ENCODE assay signal across 9 cellular contexts in genomic region chr17:30236297-30236624, GRCh38. TPM values are rescaled to one million over a fixed set of nuclear protein-coding genes. Genes with fewer than 3 reads are reported as not detected.
A peak's percentile ranks its signal among the peaks of the same experiment; 100 is the strongest.
DNase-seq lines count a peak whose midpoint lies in the region; ATAC-seq and TF ChIP-seq lines count a peak whose summit lies in the region.
"Had no signal": no experiment of that assay in that cellular context is flagged by ENCODE, and none has a peak within 500 bp of the region (broad histone marks: within the 10 kb centered on the region; RNA-seq: fewer than 3 reads in every experiment).

No MANE protein-coding gene starts in this region.

- H3K27me3 ChIP-seq in SK-N-SH (ENCODE audit: insufficient read depth) (peaks cover 24% of the 10 kb centered on the region), skeletal muscle tissue (ENCODE audit: control insufficient read depth in 3 of 3, insufficient read depth in 3 of 3, low read length in 3 of 3) (peaks cover 48 to 81% (median 60%) of the 10 kb centered on the region in 3 donors)

- peak overlapping the region; percentile 54 for H3K4me3 Mint-ChIP-seq in activated CD8-positive, alpha-beta T cell treated with anti-CD3 and anti-CD28 coated beads for 36 hours

- no peak overlapping the region for H3K27ac ChIP-seq in SK-N-SH (ENCODE audit: low read depth in 2 of 2, low read length in 1 of 2)
- no peak overlapping the region for H3K27ac ChIP-seq in skeletal muscle tissue (ENCODE audit: low read depth, low read length)
- H3K27ac ChIP-seq: 22Rv1 had no signal

- 80% methylated on average over 10 of the region's 10 CpGs for WGBS in SK-N-SH (ENCODE audit: low lambda C conversion rate)

- H3K36me3 Mint-ChIP-seq in activated CD8-positive, alpha-beta T cell treated with anti-CD3 and anti-CD28 coated beads for 36 hours (ENCODE audit: low read depth), result no peaks in the 10 kb centered on the region

- H3K4me3 ChIP-seq in SK-N-SH (ENCODE audit: low read depth in 2 of 2, low read length in 1 of 2) (peak overlapping the region; percentile 44 to 59; a peak in 3 of 4 replicates), foreskin fibroblast (ENCODE audit: low read depth in 1 of 2, low read length in 2 of 2) (peak overlapping the region; percentile 44 to 49), skeletal muscle tissue (ENCODE audit: low read length in 3 of 3) (peak overlapping the region in 2 of 3 donors; percentile 43 to 59)

- ATAC-seq in SK-N-SH treated with all-trans-retinoic acid at 6 μM for 48 hours (no peak), GM21367 (IDR thresholded peaks at IDR 0.05; ENCODE audit: unreplicated experiment) (no peak)
- ATAC-seq in activated CD8-positive, alpha-beta T cell treated with anti-CD3 and anti-CD28 coated beads for 36 hours, result no peak

- intact Hi-C loops in activated CD8-positive, alpha-beta T cell treated with anti-CD3 and anti-CD28 coated beads for 36 hours (cut with micrococcal nuclease), result no loop called here

- CTCF ChIA-PET in SK-N-SH (lab: Yijun Ruan, JAX), result interaction anchor here (0.6 to 6.0 kb wide), 26 partner anchors 9 to 143 kb away, joined by 3 to 65 read pairs (median 4); no protein-coding TSS in a partner anchor
- CTCF ChIA-PET in activated CD8-positive, alpha-beta T cell treated with anti-CD3 and anti-CD28 coated beads for 36 hours (lab: Charles Lee), result interaction anchor here (0.8 to 3.5 kb wide), 8 partner anchors 9 to 143 kb away, joined by 3 to 23 read pairs (median 4); no protein-coding TSS in a partner anchor

- H3K4me2 ChIP-seq in SK-N-SH, result peak overlapping the region; percentile 93

- peaks cover 21% of the 10 kb centered on the region for H3K4me1 Mint-ChIP-seq in activated CD8-positive, alpha-beta T cell treated with anti-CD3 and anti-CD28 coated beads for 36 hours (ENCODE audit: low read depth)

- H3K27ac Mint-ChIP-seq in activated CD8-positive, alpha-beta T cell treated with anti-CD3 and anti-CD28 coated beads for 36 hours, result no peak overlapping the region

- DNase-seq in SK-N-SH, result no peak
- no peak for DNase-seq in activated CD8-positive, alpha-beta T cell treated with anti-CD3 and anti-CD28 coated beads for 36 hours
- no peak for DNase-seq in foreskin fibroblast
- no peak for DNase-seq in stimulated activated CD4-positive, alpha-beta T cell treated with anti-CD3 and anti-CD28 coated beads, Interleukin-15, amount 100 ng/mL, for 24 hours
- DNase-seq in RKO (ENCODE audit: low spot score), result no peak

- H4K20me1 ChIP-seq in SK-N-SH (ENCODE audit: insufficient read depth), result no peaks in the 10 kb centered on the region

- no peaks in the 10 kb centered on the region for H3K36me3 ChIP-seq in SK-N-SH (replicated peaks in 1 of 2; ENCODE audit: control insufficient read depth in 1 of 2, insufficient read depth in 2 of 2, low read length in 1 of 2)
- H3K36me3 ChIP-seq in skeletal muscle tissue (ENCODE audit: control insufficient read depth in 3 of 3, insufficient read depth in 3 of 3, low read length in 3 of 3), result no peaks in the 10 kb centered on the region

- TF ChIP-seq CTCF in SK-N-SH (IDR thresholded peaks at IDR 0.05) (no peak), foreskin fibroblast (IDR thresholded peaks at IDR 0.05; ENCODE audit: low read depth, low read length) (no peak)
- TF ChIP-seq CTCF in activated CD8-positive, alpha-beta T cell treated with anti-CD3 and anti-CD28 coated beads for 36 hours (IDR thresholded peaks at IDR 0.05), result no peak

- H3K27me3 Mint-ChIP-seq in activated CD8-positive, alpha-beta T cell treated with anti-CD3 and anti-CD28 coated beads for 36 hours, result peaks cover 59% of the 10 kb centered on the region

- no peaks in the 10 kb centered on the region for H3K9me3 Mint-ChIP-seq in activated CD8-positive, alpha-beta T cell treated with anti-CD3 and anti-CD28 coated beads for 36 hours

- H3K79me2 ChIP-seq in SK-N-SH (ENCODE audit: insufficient read depth), result no peaks in the 10 kb centered on the region

- POLR2A ChIA-PET in SK-N-SH (lab: Yijun Ruan, JAX), result no interaction called here
- POLR2A ChIA-PET in activated CD8-positive, alpha-beta T cell treated with anti-CD3 and anti-CD28 coated beads for 36 hours (lab: Charles Lee), result no interaction called here

- no peak for TF ChIP-seq RAD21 in SK-N-SH (IDR thresholded peaks at IDR 0.05; ENCODE audit: low read length)

- no peaks in the 10 kb centered on the region for H3F3A ChIP-seq in SK-N-SH (replicated peaks; ENCODE audit: insufficient read depth)

- peaks cover 0 to 8% of the 10 kb centered on the region in 2 experiments; a peak in 1 of 4 replicates for H3K4me1 ChIP-seq in SK-N-SH (ENCODE audit: control insufficient read depth in 1 of 2, insufficient read depth in 2 of 2, low read depth in 1 of 2, low read length in 1 of 2)
- H3K4me1 ChIP-seq in skeletal muscle tissue (ENCODE audit: control insufficient read depth in 3 of 3, insufficient read depth in 3 of 3, low read length in 3 of 3), result peaks cover 16 to 18% (median 16%) of the 10 kb centered on the region in 3 donors

- no peaks in the 10 kb centered on the region for H3K9me2 ChIP-seq in SK-N-SH

- H3K9me3 ChIP-seq in SK-N-SH, result no peaks in the 10 kb centered on the region
- H3K9me3 ChIP-seq in skeletal muscle tissue (ENCODE audit: control insufficient read depth in 3 of 3, low read length in 3 of 3), result no peaks in the 10 kb centered on the region

- no peak for TF ChIP-seq EP300 in SK-N-SH (IDR thresholded peaks at IDR 0.05; ENCODE audit: borderline replicate concordance in 1 of 2, low read depth in 1 of 2, low read length in 1 of 2)

- peak overlapping the region; percentile 78; the same call in 1 of the 2 replicates for H2AFZ ChIP-seq in SK-N-SH (ENCODE audit: low read depth)

- H3K9ac ChIP-seq in SK-N-SH, result no peak overlapping the region
- H3K9ac ChIP-seq in skeletal muscle tissue (ENCODE audit: low read depth in 1 of 3, low read length in 3 of 3), result no peak overlapping the region

TF ChIP-seq in SK-N-SH, 30 proteins besides CTCF, POLR2A, EP300 and RAD21:
- TF ChIP-seq NRF1 (IDR thresholded peaks at IDR 0.05; ENCODE audit: low read depth, low read length), result no peak
- TF ChIP-seq RCOR1 (IDR thresholded peaks at IDR 0.05; ENCODE audit: low read length), result no peak
- TF ChIP-seq FOXJ3 (CRISPR knock-in tag; IDR thresholded peaks at IDR 0.05), result no peak
- TF ChIP-seq ZBTB33 (IDR thresholded peaks at IDR 0.05; ENCODE audit: borderline replicate concordance, low read depth), result no peak

TF ChIP-seq in SK-N-SH treated with all-trans-retinoic acid at 6 μM for 48 hours, 23 proteins besides CTCF, POLR2A, EP300 and RAD21:
- TF ChIP-seq CREB5 (CRISPR knock-in tag; IDR thresholded peaks at IDR 0.05; ENCODE audit: low read depth) (no peak), BACH2 (CRISPR knock-in tag; IDR thresholded peaks at IDR 0.05; ENCODE audit: borderline replicate concordance) (no peak), ZNF70 (CRISPR knock-in tag; IDR thresholded peaks at IDR 0.05) (no peak), SNAI2 (CRISPR knock-in tag; IDR thresholded peaks at IDR 0.05) (no peak), ZNF8 (CRISPR knock-in tag; IDR thresholded peaks at IDR 0.05) (no peak), CSDC2 (CRISPR knock-in tag; IDR thresholded peaks at IDR 0.05) (no peak), TCF4 (CRISPR knock-in tag; IDR thresholded peaks at IDR 0.05; ENCODE audit: borderline replicate concordance) (no peak), ISL1 (CRISPR knock-in tag; IDR thresholded peaks at IDR 0.05) (no peak), ZFP3 (CRISPR knock-in tag; IDR thresholded peaks at IDR 0.05) (no peak)

RNA-seq across cellular contexts. Expression of gene SLC6A4, which starts 0.8 kb away (rescaled TPM):
- polyA plus RNA-seq in SK-N-SH (2012; rRNA removed), result 0.02 and 0.12 TPM in 2 replicates
- 0.03 and 0.05 TPM in 2 replicates for polyA plus RNA-seq in SK-N-SH (2012; cell fraction: cytosol; rRNA removed)
- polyA plus RNA-seq in SK-N-SH (2012; cell fraction: nucleus; rRNA removed), result 0.19 TPM in 1 of 2 replicates, not detected in the other
- total RNA-seq in activated CD8-positive, alpha-beta T cell treated with anti-CD3 and anti-CD28 coated beads for 36 hours, result not detected
- 1.6 TPM for total RNA-seq in skeletal muscle tissue

RNA-seq across cellular contexts. Expression of gene BLMH, which starts 55.5 kb away (rescaled TPM):
- 19.4 and 19.5 TPM in 2 replicates for polyA plus RNA-seq in SK-N-SH (2012; rRNA removed)
- 24.5 and 26.1 TPM in 2 replicates for polyA plus RNA-seq in SK-N-SH (2012; cell fraction: cytosol; rRNA removed)
- polyA plus RNA-seq in SK-N-SH (2012; cell fraction: nucleus; rRNA removed), result 15.5 and 22.4 TPM in 2 replicates
- total RNA-seq in activated CD8-positive, alpha-beta T cell treated with anti-CD3 and anti-CD28 coated beads for 36 hours, result 10 to 100 TPM; 75.9 to 78.6 TPM
- 37.1 TPM for total RNA-seq in skeletal muscle tissue
